10 cellular contexts compared by ENCODE assay signal in genomic region chr12:24605916-24606315, GRCh38.
"Had no signal": no experiment of that assay in that cellular context is flagged by ENCODE, and none has a peak within 500 bp of the region (broad histone marks: within the 10 kb centered on the region; RNA-seq: fewer than 3 reads in every experiment).

No MANE protein-coding gene starts in this region.

- H3K4me3 Mint-ChIP-seq: HFFc6 had no signal

- H3K27ac ChIP-seq: GM23248, HL-60 had no signal

- H3K9me3 ChIP-seq: HAP-1 had no signal

- H3K9ac ChIP-seq: GM23248 had no signal

- ATAC-seq: HCT116, HepG2, K562 had no signal

- H3K36me3 ChIP-seq: HAP-1 had no signal

- H3K4me1 ChIP-seq: HAP-1 had no signal

- H3K4me3 ChIP-seq: GM23248, HAP-1, K562 had no signal

- DNase-seq: GM23248, GOT3, H7, HFFc6, KG1 had no signal

- H2AFZ ChIP-seq: GM23248 had no signal

- H3K27ac Mint-ChIP-seq: HFFc6 had no signal
